11 cellular contexts compared by ENCODE assay signal in the genomic region with DNA sequence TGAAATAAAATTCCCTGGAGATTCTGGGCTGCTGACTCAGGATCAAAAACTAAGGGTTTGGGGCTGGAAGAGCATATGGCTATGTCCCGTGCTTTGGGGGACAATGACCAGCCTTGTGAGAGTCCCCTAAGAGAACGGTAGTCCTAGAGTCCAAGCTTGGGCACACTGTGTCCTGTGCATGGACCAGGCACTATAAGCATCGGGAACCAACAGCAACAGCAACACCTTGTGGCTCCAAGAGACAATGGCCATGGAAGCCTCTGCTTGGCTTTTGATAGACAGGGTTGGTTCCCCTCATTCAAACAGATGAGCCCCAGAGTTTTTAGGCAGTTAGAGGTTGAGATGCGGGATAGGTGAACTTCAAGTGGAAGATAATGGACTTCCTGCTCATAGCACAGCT.
DNase-seq lines count a peak whose midpoint lies in the region; ATAC-seq and TF ChIP-seq lines count a peak whose summit lies in the region.
"Had no signal": no experiment of that assay in that cellular context is flagged by ENCODE, and none has a peak within 500 bp of the region (broad histone marks: within the 10 kb centered on the region; RNA-seq: fewer than 3 reads in every experiment).

No MANE protein-coding gene starts in this region.

- peak; percentile 49 for TF ChIP-seq CTCF in AG09309 (IDR thresholded peaks at IDR 0.05; ENCODE audit: control insufficient read depth, insufficient read depth, low read depth, low read length, missing control alignments)
- TF ChIP-seq CTCF in fibroblast of pulmonary artery (IDR thresholded peaks at IDR 0.05; ENCODE audit: low read length, missing control alignments), result peak; percentile 8

- ATAC-seq in GM19351 (IDR thresholded peaks at IDR 0.05; ENCODE audit: unreplicated experiment), result peak; percentile 69

- no peak overlapping the region for H3K27ac Mint-ChIP-seq in activated T-helper 2 cell treated with anti-CD3 and anti-CD28 coated beads, Interferon-gamma antibody, Interleukin-2, Interleukin-4, amounts not matched to agents 10 μg/mL and 5 μg/mL and 100 μg/mL, durations not matched to agents 14 hours and 24 hours and 36 hours
- H3K27ac Mint-ChIP-seq: IgD-negative memory B cell had no signal

- DNase-seq in AG09309 (ENCODE audit: low read depth) (no peak), NCI-H510A treated with DMSO at 0.1 percent for 48 hours (lab: John Stamatoyannopoulos, UW) (peak; percentile 48), fibroblast of pulmonary artery (ENCODE audit: low read depth) (peak; percentile 4), GM19238 (ENCODE audit: insufficient read length, low spot score) (no peak)
- DNase-seq in activated T-cell treated with anti-CD3 and anti-CD28 coated beads, Interleukin-2, amount 50 U/mL, for 48 hours, result no peak
- DNase-seq in stimulated activated CD4-positive, alpha-beta T cell treated with anti-CD3 and anti-CD28 coated beads, Interleukin-2, amount 100 ng/mL, for 48 hours, result no peak
- no peak for DNase-seq in activated T-helper 2 cell treated with anti-CD3 and anti-CD28 coated beads, Interferon-gamma antibody, Interleukin-2, Interleukin-4, amounts not matched to agents 10 μg/mL and 5 μg/mL and 100 μg/mL, durations not matched to agents 14 hours and 24 hours and 36 hours (ENCODE audit: low spot score)
- DNase-seq: amniotic stem cell, glutamatergic neuron had no signal

- no peak overlapping the region for H3K4me3 ChIP-seq in AG09309 (ENCODE audit: control insufficient read depth, low read depth, low read length)
- no peak overlapping the region for H3K4me3 ChIP-seq in fibroblast of pulmonary artery (replicated peaks; ENCODE audit: low read depth, low read length)

- no peaks in the 10 kb centered on the region for H3K9me3 Mint-ChIP-seq in activated T-helper 2 cell treated with anti-CD3 and anti-CD28 coated beads, Interferon-gamma antibody, Interleukin-2, Interleukin-4, amounts not matched to agents 10 μg/mL and 5 μg/mL and 100 μg/mL, durations not matched to agents 14 hours and 24 hours and 36 hours

- intact Hi-C loops in activated T-helper 2 cell treated with anti-CD3 and anti-CD28 coated beads, Interferon-gamma antibody, Interleukin-2, Interleukin-4, amounts not matched to agents 10 μg/mL and 5 μg/mL and 100 μg/mL, durations not matched to agents 14 hours and 24 hours and 36 hours (cut with micrococcal nuclease), result no loop called here

- no peaks in the 10 kb centered on the region for H3K36me3 Mint-ChIP-seq in activated T-helper 2 cell treated with anti-CD3 and anti-CD28 coated beads, Interferon-gamma antibody, Interleukin-2, Interleukin-4, amounts not matched to agents 10 μg/mL and 5 μg/mL and 100 μg/mL, durations not matched to agents 14 hours and 24 hours and 36 hours (ENCODE audit: low read depth)
- H3K36me3 Mint-ChIP-seq: IgD-negative memory B cell had no signal

- H3K27me3 Mint-ChIP-seq in activated T-helper 2 cell treated with anti-CD3 and anti-CD28 coated beads, Interferon-gamma antibody, Interleukin-2, Interleukin-4, amounts not matched to agents 10 μg/mL and 5 μg/mL and 100 μg/mL, durations not matched to agents 14 hours and 24 hours and 36 hours (ENCODE audit: low read depth), result no peaks in the 10 kb centered on the region

- H3K4me3 Mint-ChIP-seq in activated T-helper 2 cell treated with anti-CD3 and anti-CD28 coated beads, Interferon-gamma antibody, Interleukin-2, Interleukin-4, amounts not matched to agents 10 μg/mL and 5 μg/mL and 100 μg/mL, durations not matched to agents 14 hours and 24 hours and 36 hours (ENCODE audit: low read depth), result no peak overlapping the region
- H3K4me3 Mint-ChIP-seq: IgD-negative memory B cell had no signal

- no peaks in the 10 kb centered on the region for H3K4me1 Mint-ChIP-seq in activated T-helper 2 cell treated with anti-CD3 and anti-CD28 coated beads, Interferon-gamma antibody, Interleukin-2, Interleukin-4, amounts not matched to agents 10 μg/mL and 5 μg/mL and 100 μg/mL, durations not matched to agents 14 hours and 24 hours and 36 hours (ENCODE audit: low read depth)
- H3K4me1 Mint-ChIP-seq: IgD-negative memory B cell had no signal

Comparison
In these comparisons a context has a peak if more than half of its experiments do, and no peak if none do; other contexts are left out.
1. DNase-seq: peak in NCI-H510A treated with DMSO at 0.1 percent for 48 hours (single experiment) and fibroblast of pulmonary artery (single experiment); none in AG09309 (single experiment), GM19238 (single experiment), activated T-cell treated with anti-CD3 and anti-CD28 coated beads, Interleukin-2, amount 50 U/mL, for 48 hours (0 of 2), stimulated activated CD4-positive, alpha-beta T cell treated with anti-CD3 and anti-CD28 coated beads, Interleukin-2, amount 100 ng/mL, for 48 hours (0 of 2) and activated T-helper 2 cell treated with anti-CD3 and anti-CD28 coated beads, Interferon-gamma antibody, Interleukin-2, Interleukin-4, amounts not matched to agents 10 μg/mL and 5 μg/mL and 100 μg/mL, durations not matched to agents 14 hours and 24 hours and 36 hours (single experiment).